1 cellular context compared by ENCODE assay signal in the genomic region with DNA sequence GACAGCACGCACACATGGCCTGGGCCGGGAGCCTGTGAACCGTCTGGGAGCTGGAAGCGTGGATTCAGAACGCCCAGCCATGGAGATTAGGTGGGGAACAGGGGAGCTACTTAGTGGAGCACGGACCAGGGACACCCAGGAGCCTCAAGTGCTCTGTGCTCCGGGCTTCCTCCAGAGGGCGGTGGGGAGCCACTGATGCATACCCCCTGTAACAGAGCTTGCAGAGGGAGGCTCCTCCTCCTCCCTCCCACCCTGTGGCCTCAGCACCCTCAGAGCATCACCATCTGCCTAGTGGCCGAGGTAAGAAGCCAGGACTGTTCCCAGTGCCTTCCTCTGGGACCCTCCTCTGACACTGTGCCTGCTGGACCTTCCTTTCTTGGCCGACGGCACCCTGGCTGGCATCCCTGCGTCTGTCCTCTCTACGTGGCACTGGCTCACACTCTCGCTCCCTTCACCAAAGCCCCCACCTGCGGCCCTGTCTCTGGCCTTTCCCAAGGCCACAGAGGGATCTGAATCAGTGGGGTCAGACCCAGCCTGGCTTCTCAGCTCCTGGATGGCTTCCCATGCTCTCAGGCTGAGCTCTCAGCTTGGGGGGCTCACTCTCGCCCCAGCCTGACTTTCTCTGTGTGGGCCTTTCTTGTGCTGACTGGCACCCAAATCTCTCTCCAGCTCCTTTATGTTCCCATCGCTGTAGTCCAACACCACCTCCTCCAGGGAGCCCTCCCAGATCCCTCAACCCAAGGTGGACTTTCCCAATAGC.
TF ChIP-seq lines count a peak whose summit lies in the region.

No MANE protein-coding gene starts in this region.

TF ChIP-seq in SK-N-SH treated with all-trans-retinoic acid at 6 μM for 48 hours, 23 proteins besides CTCF, POLR2A, EP300 and RAD21 (continued from another document):
- TF ChIP-seq, protein P1, sequence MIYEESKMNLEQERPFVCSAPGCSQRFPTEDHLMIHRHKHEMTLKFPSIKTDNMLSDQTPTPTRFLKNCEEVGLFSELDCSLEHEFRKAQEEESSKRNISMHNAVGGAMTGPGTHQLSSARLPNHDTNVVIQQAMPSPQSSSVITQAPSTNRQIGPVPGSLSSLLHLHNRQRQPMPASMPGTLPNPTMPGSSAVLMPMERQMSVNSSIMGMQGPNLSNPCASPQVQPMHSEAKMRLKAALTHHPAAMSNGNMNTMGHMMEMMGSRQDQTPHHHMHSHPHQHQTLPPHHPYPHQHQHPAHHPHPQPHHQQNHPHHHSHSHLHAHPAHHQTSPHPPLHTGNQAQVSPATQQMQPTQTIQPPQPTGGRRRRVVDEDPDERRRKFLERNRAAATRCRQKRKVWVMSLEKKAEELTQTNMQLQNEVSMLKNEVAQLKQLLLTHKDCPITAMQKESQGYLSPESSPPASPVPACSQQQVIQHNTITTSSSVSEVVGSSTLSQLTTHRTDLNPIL (CRISPR knock-in tag; IDR thresholded peaks at IDR 0.05; ENCODE audit: low read depth): no peak
